1 cellular context compared by ENCODE assay signal in the genomic region with DNA sequence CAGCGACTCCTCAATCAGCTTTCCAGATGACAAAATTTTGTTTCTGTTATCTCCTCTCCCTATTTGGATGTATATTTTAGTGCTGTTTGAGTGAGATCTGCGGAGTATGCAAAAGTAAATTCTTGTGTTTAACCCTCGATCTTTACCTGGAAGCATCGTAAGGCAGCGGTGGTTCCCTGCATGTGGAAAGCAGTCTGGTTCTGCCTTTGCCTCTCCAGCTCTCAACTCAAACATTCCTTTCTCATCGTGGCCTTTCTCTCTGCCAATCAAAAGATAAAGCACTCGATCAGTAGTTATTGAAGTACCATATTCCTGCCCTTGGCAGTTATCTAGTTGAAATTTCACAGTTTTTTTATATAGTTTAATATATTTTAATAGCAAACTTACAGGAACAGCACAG.
A peak's percentile ranks its signal among the peaks of the same experiment; 100 is the strongest.
TF ChIP-seq lines count a peak whose summit lies in the region.

No MANE protein-coding gene starts in this region.

TF ChIP-seq in GM12878, 131 proteins besides CTCF, POLR2A, EP300 and RAD21:
- TF ChIP-seq, protein P1, sequence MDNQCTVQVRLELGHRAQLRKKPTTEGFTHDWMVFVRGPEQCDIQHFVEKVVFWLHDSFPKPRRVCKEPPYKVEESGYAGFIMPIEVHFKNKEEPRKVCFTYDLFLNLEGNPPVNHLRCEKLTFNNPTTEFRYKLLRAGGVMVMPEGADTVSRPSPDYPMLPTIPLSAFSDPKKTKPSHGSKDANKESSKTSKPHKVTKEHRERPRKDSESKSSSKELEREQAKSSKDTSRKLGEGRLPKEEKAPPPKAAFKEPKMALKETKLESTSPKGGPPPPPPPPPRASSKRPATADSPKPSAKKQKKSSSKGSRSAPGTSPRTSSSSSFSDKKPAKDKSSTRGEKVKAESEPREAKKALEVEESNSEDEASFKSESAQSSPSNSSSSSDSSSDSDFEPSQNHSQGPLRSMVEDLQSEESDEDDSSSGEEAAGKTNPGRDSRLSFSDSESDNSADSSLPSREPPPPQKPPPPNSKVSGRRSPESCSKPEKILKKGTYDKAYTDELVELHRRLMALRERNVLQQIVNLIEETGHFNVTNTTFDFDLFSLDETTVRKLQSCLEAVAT (IDR thresholded peaks at IDR 0.05): peak; percentile 83
- no peak for TF ChIP-seq EZH2 (IDR thresholded peaks at IDR 0.05; ENCODE audit: borderline replicate concordance, control insufficient read depth, low read depth, low read length)
